ENCODE assay signal across 8 cellular contexts in the genomic region with DNA sequence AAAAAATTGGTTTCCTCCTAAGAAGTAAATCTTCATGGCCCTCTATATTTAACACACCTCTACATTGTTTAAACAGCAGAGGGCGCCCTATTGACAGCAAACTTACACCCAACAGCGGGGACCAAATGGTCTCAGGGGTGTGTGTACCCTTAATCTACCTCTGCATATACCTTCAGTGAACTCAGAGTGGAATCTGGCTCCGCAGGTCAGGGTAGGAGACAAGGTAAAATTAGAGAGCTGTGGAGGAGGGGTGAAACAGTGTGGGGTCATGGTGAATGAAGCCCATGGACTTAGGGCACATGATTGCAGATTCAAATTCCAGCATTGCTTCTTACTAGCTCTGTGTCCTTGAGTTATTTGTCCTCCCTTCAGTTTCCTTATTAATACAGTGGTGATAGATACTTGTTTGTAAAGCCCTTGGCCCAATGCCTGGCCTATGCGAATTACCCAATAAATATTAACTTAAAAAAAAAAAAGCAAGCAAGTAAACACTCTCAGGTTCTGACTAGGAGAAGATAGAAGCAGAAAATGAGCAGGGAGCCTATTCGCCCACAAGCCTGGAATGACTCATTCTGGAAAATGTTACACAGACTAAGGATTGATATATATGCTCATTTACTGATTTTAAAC.
DNase-seq lines count a peak whose midpoint lies in the region; ATAC-seq and TF ChIP-seq lines count a peak whose summit lies in the region.

No MANE protein-coding gene starts in this region.

- TF ChIP-seq CTCF in heart left ventricle (IDR thresholded peaks at IDR 0.05) (peak in 11 of 12 donors; percentile 9 to 55 (median 40)), adrenal gland (IDR thresholded peaks at IDR 0.05) (peak; percentile 29 to 46 (median 36))

- DNase-seq in heart left ventricle (no peak), Right ventricle myocardium superior (no peak), NCI-H1092 treated with DMSO at 0.1 percent for 48 hours (lab: John Stamatoyannopoulos, UW) (peak; percentile 69), adrenal gland (peak in 6 of 7 donors; percentile 19 to 68 (median 42)), lung microvascular endothelial cell (ENCODE audit: low read depth in 2 of 2) (peak; percentile 23 to 36), ureter (ENCODE audit: low spot score) (no peak)
- DNase-seq in stimulated activated CD4-positive, alpha-beta T cell treated with anti-CD3 and anti-CD28 coated beads, Interleukin-2, amount 100 ng/mL, for 24 hours = no peak

- H3K9me3 ChIP-seq in heart left ventricle (peaks cover 0 to 1% (median 0%) of the 10 kb centered on the region in 12 donors), adrenal gland (replicated peaks in 1 of 3) (no peaks in the 10 kb centered on the region)

- H3K4me3 ChIP-seq in heart left ventricle (no peak overlapping the region), adrenal gland (no peak overlapping the region)

- H3K27me3 ChIP-seq in heart left ventricle (no peaks in the 10 kb centered on the region), adrenal gland (no peaks in the 10 kb centered on the region)

- no peak for TF ChIP-seq POLR2A in heart left ventricle (IDR thresholded peaks at IDR 0.05)
- no peak for TF ChIP-seq POLR2A in adrenal gland (IDR thresholded peaks at IDR 0.05)

- intact Hi-C loops in heart left ventricle (cut with DNase I) (no loop called here), Right ventricle myocardium superior (cut with DNase I) (loop anchor here (5.0 kb wide), 1 partner anchor 606 kb away; no protein-coding TSS in a partner anchor), adrenal gland (cut with DNase I) (no loop called here)

- ATAC-seq in heart left ventricle = no peak
- no peak for ATAC-seq in Right ventricle myocardium superior (ENCODE audit: poor library complexity)
- ATAC-seq in GM21423 (IDR thresholded peaks at IDR 0.05; ENCODE audit: unreplicated experiment) = no peak

- no peaks in the 10 kb centered on the region for H3K36me3 ChIP-seq in heart left ventricle
- H3K36me3 ChIP-seq in adrenal gland (replicated peaks in 1 of 2) = no peaks in the 10 kb centered on the region

- H3K27ac ChIP-seq in heart left ventricle (no peak overlapping the region), adrenal gland (no peak overlapping the region)

- H3K4me1 ChIP-seq in heart left ventricle (no peaks in the 10 kb centered on the region), adrenal gland (replicated peaks in 1 of 2) (no peaks in the 10 kb centered on the region)

- WGBS in heart left ventricle, 4 donors = 28 to 33% (median 30%) methylated on average over 5 of the region's 5 CpGs
- 22 to 30% (median 25%) methylated on average over 5 of the region's 5 CpGs for WGBS in adrenal gland, 4 donors

Comparison
In these comparisons a context has a peak if more than half of its experiments do, and no peak if none do; other contexts are left out.
1. DNase-seq: peak in NCI-H1092 treated with DMSO at 0.1 percent for 48 hours (single experiment), adrenal gland (6 of 7) and lung microvascular endothelial cell (2 of 2); none in heart left ventricle (0 of 5), Right ventricle myocardium superior (single experiment), ureter (single experiment) and stimulated activated CD4-positive, alpha-beta T cell treated with anti-CD3 and anti-CD28 coated beads, Interleukin-2, amount 100 ng/mL, for 24 hours (0 of 2).